In the genomic region with DNA sequence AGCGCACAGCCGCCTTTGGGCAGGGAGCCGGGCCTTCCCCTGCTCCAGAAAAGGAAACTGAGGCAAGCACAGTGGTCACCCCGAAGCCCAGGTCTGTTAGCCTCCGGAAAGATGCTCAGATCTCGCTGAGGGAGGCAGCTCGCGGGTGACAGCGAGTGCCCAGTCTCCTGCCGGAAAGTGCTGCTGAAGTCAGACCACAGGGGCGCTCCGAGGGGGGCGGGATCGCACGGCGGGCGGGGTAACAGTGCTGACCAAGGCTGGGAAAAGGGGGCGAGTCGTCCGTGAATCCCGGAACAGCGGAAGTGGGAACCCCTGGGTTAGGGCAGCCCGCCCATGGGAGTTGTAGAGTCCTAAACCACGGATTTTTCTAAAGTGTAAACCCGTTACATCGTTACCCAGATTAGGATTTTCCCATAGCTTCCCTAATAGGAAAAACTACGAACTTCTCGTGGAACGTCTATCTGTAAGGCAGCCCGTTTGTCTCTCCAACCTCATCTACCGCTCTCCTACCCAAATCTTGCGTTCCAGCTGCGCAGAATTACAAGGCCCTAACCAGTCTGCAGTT, we compare ENCODE assay signal across 1 cellular context.
TF ChIP-seq lines count a peak whose summit lies in the region.

No MANE protein-coding gene starts in this region.

TF ChIP-seq in HepG2, 621 proteins besides CTCF, POLR2A, EP300 and RAD21 (continued from another document and continues in another):
- TF ChIP-seq, protein P1, sequence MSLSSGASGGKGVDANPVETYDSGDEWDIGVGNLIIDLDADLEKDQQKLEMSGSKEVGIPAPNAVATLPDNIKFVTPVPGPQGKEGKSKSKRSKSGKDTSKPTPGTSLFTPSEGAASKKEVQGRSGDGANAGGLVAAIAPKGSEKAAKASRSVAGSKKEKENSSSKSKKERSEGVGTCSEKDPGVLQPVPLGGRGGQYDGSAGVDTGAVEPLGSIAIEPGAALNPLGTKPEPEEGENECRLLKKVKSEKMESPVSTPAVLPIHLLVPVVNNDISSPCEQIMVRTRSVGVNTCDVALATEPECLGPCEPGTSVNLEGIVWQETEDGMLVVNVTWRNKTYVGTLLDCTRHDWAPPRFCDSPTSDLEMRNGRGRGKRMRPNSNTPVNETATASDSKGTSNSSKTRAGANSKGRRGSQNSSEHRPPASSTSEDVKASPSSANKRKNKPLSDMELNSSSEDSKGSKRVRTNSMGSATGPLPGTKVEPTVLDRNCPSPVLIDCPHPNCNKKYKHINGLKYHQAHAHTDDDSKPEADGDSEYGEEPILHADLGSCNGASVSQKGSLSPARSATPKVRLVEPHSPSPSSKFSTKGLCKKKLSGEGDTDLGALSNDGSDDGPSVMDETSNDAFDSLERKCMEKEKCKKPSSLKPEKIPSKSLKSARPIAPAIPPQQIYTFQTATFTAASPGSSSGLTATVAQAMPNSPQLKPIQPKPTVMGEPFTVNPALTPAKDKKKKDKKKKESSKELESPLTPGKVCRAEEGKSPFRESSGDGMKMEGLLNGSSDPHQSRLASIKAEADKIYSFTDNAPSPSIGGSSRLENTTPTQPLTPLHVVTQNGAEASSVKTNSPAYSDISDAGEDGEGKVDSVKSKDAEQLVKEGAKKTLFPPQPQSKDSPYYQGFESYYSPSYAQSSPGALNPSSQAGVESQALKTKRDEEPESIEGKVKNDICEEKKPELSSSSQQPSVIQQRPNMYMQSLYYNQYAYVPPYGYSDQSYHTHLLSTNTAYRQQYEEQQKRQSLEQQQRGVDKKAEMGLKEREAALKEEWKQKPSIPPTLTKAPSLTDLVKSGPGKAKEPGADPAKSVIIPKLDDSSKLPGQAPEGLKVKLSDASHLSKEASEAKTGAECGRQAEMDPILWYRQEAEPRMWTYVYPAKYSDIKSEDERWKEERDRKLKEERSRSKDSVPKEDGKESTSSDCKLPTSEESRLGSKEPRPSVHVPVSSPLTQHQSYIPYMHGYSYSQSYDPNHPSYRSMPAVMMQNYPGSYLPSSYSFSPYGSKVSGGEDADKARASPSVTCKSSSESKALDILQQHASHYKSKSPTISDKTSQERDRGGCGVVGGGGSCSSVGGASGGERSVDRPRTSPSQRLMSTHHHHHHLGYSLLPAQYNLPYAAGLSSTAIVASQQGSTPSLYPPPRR (CRISPR knock-in tag; IDR thresholded peaks at IDR 0.05; ENCODE audit: borderline replicate concordance): 0 out of 2 replicates have a peak, but pooled peaks have one; percentile 20
- TF ChIP-seq RXRA (CRISPR knock-in tag; IDR thresholded peaks at IDR 0.05) (no peak), ZNF781 (CRISPR knock-in tag; IDR thresholded peaks at IDR 0.05; ENCODE audit: borderline replicate concordance, not compliant biosample characterization) (no peak), GPN1 (CRISPR knock-in tag; IDR thresholded peaks at IDR 0.05; ENCODE audit: borderline replicate concordance) (no peak), GLI4 (CRISPR knock-in tag; IDR thresholded peaks at IDR 0.05; ENCODE audit: borderline replicate concordance) (no peak), BORCS8-MEF2B (CRISPR knock-in tag; IDR thresholded peaks at IDR 0.05) (no peak), ZNF432 (CRISPR knock-in tag; IDR thresholded peaks at IDR 0.05; ENCODE audit: borderline replicate concordance) (no peak), DPF2 (CRISPR knock-in tag; IDR thresholded peaks at IDR 0.05; ENCODE audit: borderline replicate concordance, low read depth) (no peak), SOX6 (IDR thresholded peaks at IDR 0.05) (no peak), SOX6 (CRISPR knock-in tag; IDR thresholded peaks at IDR 0.05) (0 out of 2 replicates have a peak, but pooled peaks have one; percentile 27), ZNF83 (CRISPR knock-in tag; IDR thresholded peaks at IDR 0.05; ENCODE audit: borderline replicate concordance) (no peak), ZFP1 (CRISPR knock-in tag; IDR thresholded peaks at IDR 0.05) (no peak), ONECUT2 (CRISPR knock-in tag; IDR thresholded peaks at IDR 0.05) (no peak), ZNF251 (CRISPR knock-in tag; IDR thresholded peaks at IDR 0.05) (no peak), MIXL1 (CRISPR knock-in tag; IDR thresholded peaks at IDR 0.05) (no peak), ZNF329 (CRISPR knock-in tag; IDR thresholded peaks at IDR 0.05; ENCODE audit: low read depth) (no peak), THAP11 (CRISPR knock-in tag; IDR thresholded peaks at IDR 0.05) (no peak), NR2F1 (CRISPR knock-in tag; IDR thresholded peaks at IDR 0.05) (no peak), ZNF562 (CRISPR knock-in tag; IDR thresholded peaks at IDR 0.05; ENCODE audit: borderline replicate concordance) (no peak), ZNF839 (CRISPR knock-in tag; IDR thresholded peaks at IDR 0.05; ENCODE audit: borderline replicate concordance) (no peak), POLR2AphosphoS2 (IDR thresholded peaks at IDR 0.05; ENCODE audit: low read depth, low read length) (no peak)
- TF ChIP-seq, protein P2, sequence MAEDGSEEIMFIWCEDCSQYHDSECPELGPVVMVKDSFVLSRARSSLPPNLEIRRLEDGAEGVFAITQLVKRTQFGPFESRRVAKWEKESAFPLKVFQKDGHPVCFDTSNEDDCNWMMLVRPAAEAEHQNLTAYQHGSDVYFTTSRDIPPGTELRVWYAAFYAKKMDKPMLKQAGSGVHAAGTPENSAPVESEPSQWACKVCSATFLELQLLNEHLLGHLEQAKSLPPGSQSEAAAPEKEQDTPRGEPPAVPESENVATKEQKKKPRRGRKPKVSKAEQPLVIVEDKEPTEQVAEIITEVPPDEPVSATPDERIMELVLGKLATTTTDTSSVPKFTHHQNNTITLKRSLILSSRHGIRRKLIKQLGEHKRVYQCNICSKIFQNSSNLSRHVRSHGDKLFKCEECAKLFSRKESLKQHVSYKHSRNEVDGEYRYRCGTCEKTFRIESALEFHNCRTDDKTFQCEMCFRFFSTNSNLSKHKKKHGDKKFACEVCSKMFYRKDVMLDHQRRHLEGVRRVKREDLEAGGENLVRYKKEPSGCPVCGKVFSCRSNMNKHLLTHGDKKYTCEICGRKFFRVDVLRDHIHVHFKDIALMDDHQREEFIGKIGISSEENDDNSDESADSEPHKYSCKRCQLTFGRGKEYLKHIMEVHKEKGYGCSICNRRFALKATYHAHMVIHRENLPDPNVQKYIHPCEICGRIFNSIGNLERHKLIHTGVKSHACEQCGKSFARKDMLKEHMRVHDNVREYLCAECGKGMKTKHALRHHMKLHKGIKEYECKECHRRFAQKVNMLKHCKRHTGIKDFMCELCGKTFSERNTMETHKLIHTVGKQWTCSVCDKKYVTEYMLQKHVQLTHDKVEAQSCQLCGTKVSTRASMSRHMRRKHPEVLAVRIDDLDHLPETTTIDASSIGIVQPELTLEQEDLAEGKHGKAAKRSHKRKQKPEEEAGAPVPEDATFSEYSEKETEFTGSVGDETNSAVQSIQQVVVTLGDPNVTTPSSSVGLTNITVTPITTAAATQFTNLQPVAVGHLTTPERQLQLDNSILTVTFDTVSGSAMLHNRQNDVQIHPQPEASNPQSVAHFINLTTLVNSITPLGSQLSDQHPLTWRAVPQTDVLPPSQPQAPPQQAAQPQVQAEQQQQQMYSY (CRISPR knock-in tag; IDR thresholded peaks at IDR 0.05): 0 out of 2 replicates have a peak, but pooled peaks have one; percentile 40
- TF ChIP-seq, protein P3, sequence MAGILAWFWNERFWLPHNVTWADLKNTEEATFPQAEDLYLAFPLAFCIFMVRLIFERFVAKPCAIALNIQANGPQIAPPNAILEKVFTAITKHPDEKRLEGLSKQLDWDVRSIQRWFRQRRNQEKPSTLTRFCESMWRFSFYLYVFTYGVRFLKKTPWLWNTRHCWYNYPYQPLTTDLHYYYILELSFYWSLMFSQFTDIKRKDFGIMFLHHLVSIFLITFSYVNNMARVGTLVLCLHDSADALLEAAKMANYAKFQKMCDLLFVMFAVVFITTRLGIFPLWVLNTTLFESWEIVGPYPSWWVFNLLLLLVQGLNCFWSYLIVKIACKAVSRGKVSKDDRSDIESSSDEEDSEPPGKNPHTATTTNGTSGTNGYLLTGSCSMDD (CRISPR knock-in tag; IDR thresholded peaks at IDR 0.05): no peak
- TF ChIP-seq, protein P4, sequence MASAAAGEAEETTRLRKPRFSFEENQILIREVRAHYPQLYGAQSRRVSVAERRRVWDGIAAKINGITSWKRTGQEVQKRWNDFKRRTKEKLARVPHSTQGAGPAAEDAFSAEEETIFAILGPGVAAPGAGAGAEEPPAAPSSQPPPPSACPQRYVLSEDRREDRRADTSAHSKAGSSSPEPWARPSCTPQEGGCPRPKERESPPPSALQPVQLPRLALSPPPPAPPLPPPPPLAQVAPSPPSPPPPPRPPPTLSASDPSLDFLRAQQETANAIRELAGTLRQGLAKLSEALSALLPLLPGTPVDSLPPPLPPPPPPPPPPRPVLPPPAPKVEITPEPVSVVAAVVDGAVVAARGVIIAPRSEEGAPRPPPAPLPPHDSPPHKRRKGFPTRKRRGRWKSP (CRISPR knock-in tag; IDR thresholded peaks at IDR 0.05): no peak
- TF ChIP-seq, protein P5, sequence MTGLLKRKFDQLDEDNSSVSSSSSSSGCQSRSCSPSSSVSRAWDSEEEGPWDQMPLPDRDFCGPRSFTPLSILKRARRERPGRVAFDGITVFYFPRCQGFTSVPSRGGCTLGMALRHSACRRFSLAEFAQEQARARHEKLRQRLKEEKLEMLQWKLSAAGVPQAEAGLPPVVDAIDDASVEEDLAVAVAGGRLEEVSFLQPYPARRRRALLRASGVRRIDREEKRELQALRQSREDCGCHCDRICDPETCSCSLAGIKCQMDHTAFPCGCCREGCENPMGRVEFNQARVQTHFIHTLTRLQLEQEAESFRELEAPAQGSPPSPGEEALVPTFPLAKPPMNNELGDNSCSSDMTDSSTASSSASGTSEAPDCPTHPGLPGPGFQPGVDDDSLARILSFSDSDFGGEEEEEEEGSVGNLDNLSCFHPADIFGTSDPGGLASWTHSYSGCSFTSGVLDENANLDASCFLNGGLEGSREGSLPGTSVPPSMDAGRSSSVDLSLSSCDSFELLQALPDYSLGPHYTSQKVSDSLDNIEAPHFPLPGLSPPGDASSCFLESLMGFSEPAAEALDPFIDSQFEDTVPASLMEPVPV (CRISPR knock-in tag; IDR thresholded peaks at IDR 0.05): no peak
- TF ChIP-seq, protein P6, sequence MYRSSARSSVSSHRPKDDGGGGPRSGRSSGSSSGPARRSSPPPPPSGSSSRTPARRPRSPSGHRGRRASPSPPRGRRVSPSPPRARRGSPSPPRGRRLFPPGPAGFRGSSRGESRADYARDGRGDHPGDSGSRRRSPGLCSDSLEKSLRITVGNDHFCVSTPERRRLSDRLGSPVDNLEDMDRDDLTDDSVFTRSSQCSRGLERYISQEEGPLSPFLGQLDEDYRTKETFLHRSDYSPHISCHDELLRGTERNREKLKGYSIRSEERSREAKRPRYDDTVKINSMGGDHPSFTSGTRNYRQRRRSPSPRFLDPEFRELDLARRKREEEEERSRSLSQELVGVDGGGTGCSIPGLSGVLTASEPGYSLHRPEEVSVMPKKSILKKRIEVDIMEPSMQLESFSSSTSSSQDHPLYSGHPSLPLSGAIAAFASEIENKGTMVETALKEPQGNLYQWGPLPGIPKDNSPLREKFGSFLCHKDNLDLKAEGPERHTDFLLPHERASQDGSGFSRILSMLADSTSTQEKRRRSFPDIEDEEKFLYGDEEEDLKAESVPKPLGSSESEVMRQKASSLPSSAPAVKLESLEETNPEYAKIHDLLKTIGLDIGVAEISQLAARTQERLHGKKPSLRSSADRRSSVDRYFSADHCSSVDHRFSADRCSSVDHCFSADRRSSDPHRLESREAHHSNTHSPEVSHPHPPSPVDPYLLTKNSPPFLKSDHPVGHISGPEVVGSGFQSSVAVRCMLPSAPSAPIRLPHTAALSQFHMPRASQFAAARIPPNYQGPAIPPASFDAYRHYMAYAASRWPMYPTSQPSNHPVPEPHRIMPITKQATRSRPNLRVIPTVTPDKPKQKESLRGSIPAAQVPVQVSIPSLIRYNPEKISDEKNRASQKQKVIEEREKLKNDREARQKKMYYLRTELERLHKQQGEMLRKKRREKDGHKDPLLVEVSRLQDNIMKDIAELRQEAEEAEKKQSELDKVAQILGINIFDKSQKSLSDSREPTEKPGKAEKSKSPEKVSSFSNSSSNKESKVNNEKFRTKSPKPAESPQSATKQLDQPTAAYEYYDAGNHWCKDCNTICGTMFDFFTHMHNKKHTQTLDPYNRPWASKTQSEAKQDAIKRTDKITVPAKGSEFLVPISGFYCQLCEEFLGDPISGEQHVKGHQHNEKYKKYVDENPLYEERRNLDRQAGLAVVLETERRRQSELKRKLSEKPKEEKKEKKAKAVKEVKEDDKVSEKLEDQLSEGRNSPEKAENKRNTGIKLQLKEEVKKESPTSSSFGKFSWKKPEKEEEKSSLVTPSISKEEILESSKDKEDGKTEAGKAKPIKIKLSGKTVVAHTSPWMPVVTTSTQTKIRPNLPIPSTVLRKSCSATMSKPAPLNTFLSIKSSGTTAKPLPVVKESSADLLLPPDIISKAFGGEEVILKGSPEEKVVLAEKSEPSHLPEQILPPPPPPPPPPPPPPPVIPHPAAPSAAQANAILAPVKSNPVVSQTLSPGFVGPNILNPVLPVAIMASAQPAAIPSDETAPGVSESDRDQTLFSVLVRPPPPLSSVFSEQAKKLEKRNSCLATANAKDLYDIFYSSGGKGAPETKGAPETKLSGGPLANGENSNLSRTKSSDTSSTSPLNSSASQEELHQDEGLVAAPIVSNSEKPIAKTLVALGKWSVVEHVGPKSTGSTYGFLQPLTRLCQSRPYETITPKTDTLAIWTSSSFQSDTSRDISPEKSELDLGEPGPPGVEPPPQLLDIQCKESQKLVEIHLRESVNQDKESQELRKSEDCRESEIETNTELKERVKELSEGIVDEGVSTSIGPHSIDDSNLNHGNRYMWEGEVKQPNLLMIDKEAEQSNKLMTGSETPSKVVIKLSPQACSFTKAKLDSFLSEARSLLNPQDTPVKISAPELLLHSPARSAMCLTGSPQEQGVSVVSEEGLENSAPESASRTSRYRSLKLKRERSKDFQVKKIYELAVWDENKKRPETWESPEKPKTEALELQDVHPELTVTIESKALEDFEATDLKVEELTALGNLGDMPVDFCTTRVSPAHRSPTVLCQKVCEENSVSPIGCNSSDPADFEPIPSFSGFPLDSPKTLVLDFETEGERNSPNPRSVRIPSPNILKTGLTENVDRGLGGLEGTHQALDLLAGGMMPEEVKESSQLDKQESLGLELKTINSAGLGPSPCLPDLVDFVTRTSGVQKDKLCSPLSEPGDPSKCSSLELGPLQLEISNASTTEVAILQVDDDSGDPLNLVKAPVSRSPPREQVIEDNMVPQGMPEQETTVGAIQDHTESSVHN (CRISPR knock-in tag; IDR thresholded peaks at IDR 0.05): no peak
- TF ChIP-seq, protein P7, sequence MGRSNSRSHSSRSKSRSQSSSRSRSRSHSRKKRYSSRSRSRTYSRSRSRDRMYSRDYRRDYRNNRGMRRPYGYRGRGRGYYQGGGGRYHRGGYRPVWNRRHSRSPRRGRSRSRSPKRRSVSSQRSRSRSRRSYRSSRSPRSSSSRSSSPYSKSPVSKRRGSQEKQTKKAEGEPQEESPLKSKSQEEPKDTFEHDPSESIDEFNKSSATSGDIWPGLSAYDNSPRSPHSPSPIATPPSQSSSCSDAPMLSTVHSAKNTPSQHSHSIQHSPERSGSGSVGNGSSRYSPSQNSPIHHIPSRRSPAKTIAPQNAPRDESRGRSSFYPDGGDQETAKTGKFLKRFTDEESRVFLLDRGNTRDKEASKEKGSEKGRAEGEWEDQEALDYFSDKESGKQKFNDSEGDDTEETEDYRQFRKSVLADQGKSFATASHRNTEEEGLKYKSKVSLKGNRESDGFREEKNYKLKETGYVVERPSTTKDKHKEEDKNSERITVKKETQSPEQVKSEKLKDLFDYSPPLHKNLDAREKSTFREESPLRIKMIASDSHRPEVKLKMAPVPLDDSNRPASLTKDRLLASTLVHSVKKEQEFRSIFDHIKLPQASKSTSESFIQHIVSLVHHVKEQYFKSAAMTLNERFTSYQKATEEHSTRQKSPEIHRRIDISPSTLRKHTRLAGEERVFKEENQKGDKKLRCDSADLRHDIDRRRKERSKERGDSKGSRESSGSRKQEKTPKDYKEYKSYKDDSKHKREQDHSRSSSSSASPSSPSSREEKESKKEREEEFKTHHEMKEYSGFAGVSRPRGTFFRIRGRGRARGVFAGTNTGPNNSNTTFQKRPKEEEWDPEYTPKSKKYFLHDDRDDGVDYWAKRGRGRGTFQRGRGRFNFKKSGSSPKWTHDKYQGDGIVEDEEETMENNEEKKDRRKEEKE (IDR thresholded peaks at IDR 0.05): no peak
